In the genomic region with DNA sequence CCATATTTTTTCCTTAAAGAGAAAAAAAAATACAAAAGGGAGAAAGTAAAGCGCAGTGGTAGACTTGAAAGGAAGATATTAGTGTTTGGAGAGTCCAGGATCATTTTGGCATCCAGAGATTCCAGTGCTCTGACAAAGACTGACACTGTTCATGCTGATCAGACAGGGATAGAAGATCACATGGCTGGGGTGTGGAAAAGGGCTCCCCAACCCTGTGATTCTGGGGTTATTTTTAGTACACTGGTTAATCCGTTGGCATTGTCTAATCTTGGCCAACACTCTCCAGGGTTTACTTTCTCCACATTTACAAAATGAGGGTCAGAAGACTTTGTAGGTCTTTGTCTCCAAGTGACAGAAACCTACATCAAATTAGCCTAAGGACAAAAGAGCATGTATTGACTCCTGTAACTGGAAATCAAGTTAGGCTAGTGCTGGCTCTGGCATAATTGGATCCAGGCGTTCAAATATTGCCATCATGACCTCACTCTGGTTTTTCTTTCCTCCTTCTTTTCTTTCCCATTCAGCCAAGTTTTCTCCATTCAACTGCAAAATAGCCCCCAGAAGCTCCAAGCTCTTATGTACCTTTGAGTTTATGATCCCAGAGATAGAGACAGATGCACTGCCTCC, we compare ENCODE assay signal across 20 cellular contexts.
"Had no signal": no experiment of that assay in that cellular context is flagged by ENCODE, and none has a peak within 500 bp of the region (broad histone marks: within the 10 kb centered on the region; RNA-seq: fewer than 3 reads in every experiment).

No MANE protein-coding gene starts in this region.

- DNase-seq: effector CD4-positive, alpha-beta T cell; endodermal cell; erythroblast; glutamatergic neuron; immature natural killer cell; kidney; left cardiac atrium; left ventricle myocardium superior; naive thymus-derived CD8-positive, alpha-beta T cell; ovary; right cardiac atrium; stimulated activated CD4-positive, alpha-beta T cell treated with anti-CD3 and anti-CD28 coated beads, Interleukin-4, amount 100 ng/mL, for 1 hour; stimulated activated CD8-positive, alpha-beta memory T cell treated with anti-CD3 and anti-CD28 coated beads, Interleukin-4, amount 100 ng/mL, for 48 hours; testis; upper lobe of right lung had no signal

- ATAC-seq: gastroesophageal sphincter; left cardiac atrium; left ventricle myocardium superior; naive thymus-derived CD8-positive, alpha-beta T cell; right cardiac atrium; stimulated activated memory B cell treated with anti-CD40 and anti-IgM and Interleukin-4, amounts not matched to agents 10 μg/mL and 1 μg/mL and 100 μg/mL, for 72 hours; upper lobe of right lung had no signal

- H3K4me3 ChIP-seq: coronary artery, gastroesophageal sphincter, ovary, testis, tibial nerve, upper lobe of right lung, vagina had no signal

- H3K4me1 ChIP-seq: gastroesophageal sphincter, testis, tibial nerve, upper lobe of right lung, vagina had no signal

- H3K27me3 ChIP-seq: gastroesophageal sphincter, ovary, testis, tibial nerve, upper lobe of right lung, vagina had no signal

- H3K27ac ChIP-seq: coronary artery, gastroesophageal sphincter, ovary, testis, tibial nerve, upper lobe of right lung, vagina had no signal

- H3K36me3 ChIP-seq: gastroesophageal sphincter, ovary, tibial nerve, upper lobe of right lung, vagina had no signal

- H3K9me3 ChIP-seq: gastroesophageal sphincter, ovary, testis, tibial nerve, upper lobe of right lung, vagina had no signal
